In the genomic region with DNA sequence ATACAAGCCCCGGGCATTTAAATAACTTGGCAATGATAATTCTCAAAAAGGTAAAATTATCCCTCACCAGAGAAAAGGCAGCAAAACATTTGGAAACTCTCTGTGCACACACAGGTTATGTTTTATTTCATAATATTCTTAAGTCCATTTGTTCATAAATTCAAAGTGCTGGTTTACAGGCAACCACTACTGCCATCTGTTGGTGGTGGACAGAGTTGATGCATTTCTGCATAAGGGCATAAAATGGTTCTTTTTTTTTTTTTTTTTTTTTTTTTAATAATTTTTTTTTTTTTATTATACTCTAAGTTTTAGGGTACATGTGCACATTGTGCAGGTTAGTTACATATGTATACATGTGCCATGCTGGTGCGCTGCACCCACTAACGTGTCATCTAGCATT, we compare ENCODE assay signal across 7 cellular contexts. TPM values are rescaled to one million over a fixed set of nuclear protein-coding genes. Genes with fewer than 3 reads are reported as not detected.
DNase-seq lines count a peak whose midpoint lies in the region; ATAC-seq and TF ChIP-seq lines count a peak whose summit lies in the region.

No MANE protein-coding gene starts in this region.

- no peaks in the 10 kb centered on the region for H4K20me1 ChIP-seq in MM.1S (ENCODE audit: insufficient read depth, low read length)

- H3K27ac ChIP-seq in MM.1S (ENCODE audit: low read length) (no peak overlapping the region), prostate gland (no peak overlapping the region)

- H3K4me1 ChIP-seq in MM.1S (ENCODE audit: low read length) (no peaks in the 10 kb centered on the region), prostate gland (replicated peaks) (no peaks in the 10 kb centered on the region)

- 77% methylated on average over 1 of the region's 3 CpGs for WGBS in prostate gland

- intact Hi-C loops in prostate gland (cut with DNase I): no loop called here

- H3K27me3 Mint-ChIP-seq in activated T-cell treated with anti-CD3 and anti-CD28 coated beads, Interleukin-2, amount 50 U/mL, for 4 hours (ENCODE audit: low read depth): no peaks in the 10 kb centered on the region
- H3K27me3 Mint-ChIP-seq in glutamatergic neuron (ENCODE audit: unreplicated experiment): no peaks in the 10 kb centered on the region

- no peaks in the 10 kb centered on the region for H3F3A ChIP-seq in MM.1S (ENCODE audit: insufficient read depth, low read length)

- H3K36me3 Mint-ChIP-seq in activated T-cell treated with anti-CD3 and anti-CD28 coated beads, Interleukin-2, amount 50 U/mL, for 4 hours (ENCODE audit: insufficient read depth): no peaks in the 10 kb centered on the region
- H3K36me3 Mint-ChIP-seq in glutamatergic neuron (ENCODE audit: unreplicated experiment): no peaks in the 10 kb centered on the region

- H3K4me2 ChIP-seq in MM.1S (ENCODE audit: low read depth, low read length): no peak overlapping the region

- peaks cover 3% of the 10 kb centered on the region for H3K9me3 Mint-ChIP-seq in activated T-cell treated with anti-CD3 and anti-CD28 coated beads, Interleukin-2, amount 50 U/mL, for 4 hours
- H3K9me3 Mint-ChIP-seq in glutamatergic neuron (ENCODE audit: unreplicated experiment): peaks cover 1% of the 10 kb centered on the region

- no peak for TF ChIP-seq POLR2A in prostate gland (IDR thresholded peaks at IDR 0.05)

- no peak overlapping the region for H3K27ac Mint-ChIP-seq in glutamatergic neuron (ENCODE audit: unreplicated experiment)

- peaks cover 5% of the 10 kb centered on the region for H3K4me1 Mint-ChIP-seq in activated T-cell treated with anti-CD3 and anti-CD28 coated beads, Interleukin-2, amount 50 U/mL, for 4 hours (ENCODE audit: low read depth)
- no peaks in the 10 kb centered on the region for H3K4me1 Mint-ChIP-seq in glutamatergic neuron (ENCODE audit: low read depth, unreplicated experiment)

- H3K36me3 ChIP-seq in MM.1S (replicated peaks; ENCODE audit: insufficient read depth, low read length) (no peaks in the 10 kb centered on the region), prostate gland (no peaks in the 10 kb centered on the region)

- peak; percentile 60 for TF ChIP-seq CTCF in GM12865 (IDR thresholded peaks at IDR 0.05; ENCODE audit: insufficient read depth, low read depth, low read length, missing control alignments)
- peak; percentile 51 for TF ChIP-seq CTCF in MM.1S (IDR thresholded peaks at IDR 0.05; ENCODE audit: low read length)
- TF ChIP-seq CTCF in glutamatergic neuron (IDR thresholded peaks at IDR 0.05; ENCODE audit: partially characterized antibody, unreplicated experiment): peak; percentile 44
- peak in 2 of 4 experiments; percentile 11 to 22 for TF ChIP-seq CTCF in prostate gland (IDR thresholded peaks at IDR 0.05)

- H3K9ac ChIP-seq in MM.1S (ENCODE audit: low read length): no peak overlapping the region

- H3K27me3 ChIP-seq in MM.1S (replicated peaks; ENCODE audit: insufficient read depth, low read length): no peaks in the 10 kb centered on the region
- H3K27me3 ChIP-seq in prostate gland (replicated peaks; ENCODE audit: insufficient read depth): no peaks in the 10 kb centered on the region

- H2AFZ ChIP-seq in MM.1S (ENCODE audit: low read length): no peak overlapping the region

- H3K4me3 ChIP-seq in GM12865 (ENCODE audit: low read depth, low read length): no peak overlapping the region
- no peak overlapping the region for H3K4me3 ChIP-seq in MM.1S (ENCODE audit: low read length)
- H3K4me3 ChIP-seq in prostate gland: no peak overlapping the region

- H3K4me3 Mint-ChIP-seq in activated T-cell treated with anti-CD3 and anti-CD28 coated beads, Interleukin-2, amount 50 U/mL, for 4 hours: no peak overlapping the region
- H3K4me3 Mint-ChIP-seq in glutamatergic neuron (ENCODE audit: unreplicated experiment): no peak overlapping the region

- H3K9me3 ChIP-seq in MM.1S (replicated peaks; ENCODE audit: insufficient read depth, low read length) (no peaks in the 10 kb centered on the region), prostate gland (no peaks in the 10 kb centered on the region)

- no peak for ATAC-seq in activated T-cell treated with anti-CD3 and anti-CD28 coated beads, Interleukin-2, amount 50 U/mL, for 4 hours

- no peaks in the 10 kb centered on the region for H3K9me2 ChIP-seq in MM.1S (replicated peaks; ENCODE audit: insufficient read depth, low read length)

- DNase-seq in GM12865 (ENCODE audit: low read depth) (peak; percentile 75), MM.1S (peak; percentile 67), glutamatergic neuron (no peak), iPS-NIHi7 (ENCODE audit: extremely low spot score) (no peak), prostate gland (ENCODE audit: low spot score) (no peak)
- DNase-seq in activated T-cell treated with anti-CD3 and anti-CD28 coated beads, Interleukin-2, amount 50 U/mL, for 4 hours: peak; percentile 23
- peak; percentile 25 for DNase-seq in stimulated activated CD8-positive, alpha-beta memory T cell treated with anti-CD3 and anti-CD28 coated beads, Interleukin-12 subunit alpha, Interleukin-12 subunit beta, amount 100 ng/mL, for 1 hour (ENCODE audit: low read depth)

- H3K79me2 ChIP-seq in MM.1S (ENCODE audit: low read length): no peaks in the 10 kb centered on the region

RNA-seq across cellular contexts. Expression of gene IL21, which starts 31.5 kb away (rescaled TPM):
- total RNA-seq in activated T-cell treated with anti-CD3 and anti-CD28 coated beads, Interleukin-2, amount 50 U/mL, for 4 hours: 100 to 1,000 TPM in 1 of 3 donors, 10 to 100 TPM in 2; 35.0 to 109 (median 42.8) TPM
- total RNA-seq in glutamatergic neuron (ENCODE audit: unreplicated experiment): not detected
- total RNA-seq in prostate gland: not detected

Comparison
In these comparisons a context has a peak if more than half of its experiments do, and no peak if none do; other contexts are left out.
1. DNase-seq: peak in GM12865 (single experiment), MM.1S (single experiment), activated T-cell treated with anti-CD3 and anti-CD28 coated beads, Interleukin-2, amount 50 U/mL, for 4 hours (single experiment) and stimulated activated CD8-positive, alpha-beta memory T cell treated with anti-CD3 and anti-CD28 coated beads, Interleukin-12 subunit alpha, Interleukin-12 subunit beta, amount 100 ng/mL, for 1 hour (single experiment); none in glutamatergic neuron (single experiment), iPS-NIHi7 (single experiment) and prostate gland (single experiment).
2. RNA of gene IL21, which starts 31.5 kb away (total RNA-seq): 35.0 to 109 TPM in activated T-cell treated with anti-CD3 and anti-CD28 coated beads, Interleukin-2, amount 50 U/mL, for 4 hours; not detected in prostate gland and not detected in glutamatergic neuron (single experiment); every median in the first group is over 10 times any median in the second.